ENCODE assay signal across 16 cellular contexts in genomic region chr18:13100942-13101658, GRCh38.
DNase-seq lines count a peak whose midpoint lies in the region; ATAC-seq and TF ChIP-seq lines count a peak whose summit lies in the region.
"Had no signal": no experiment of that assay in that cellular context is flagged by ENCODE, and none has a peak within 500 bp of the region (broad histone marks: within the 10 kb centered on the region; RNA-seq: fewer than 3 reads in every experiment).

No MANE protein-coding gene starts in this region.

- no peak for TF ChIP-seq EP300 in SK-N-SH (IDR thresholded peaks at IDR 0.05; ENCODE audit: borderline replicate concordance in 1 of 2, low read depth in 1 of 2, low read length in 1 of 2)

- H3K4me1 Mint-ChIP-seq in activated T-cell treated with anti-CD3 and anti-CD28 coated beads, Interleukin-2, amount 50 U/mL, for 24 hours (ENCODE audit: low read depth): no peaks in the 10 kb centered on the region
- H3K4me1 Mint-ChIP-seq in nephron progenitor cell: no peaks in the 10 kb centered on the region
- H3K4me1 Mint-ChIP-seq: CD8-positive, alpha-beta memory T cell; H9 had no signal

- H3K27ac ChIP-seq in heart left ventricle (no peak overlapping the region), right atrium auricular region (no peak overlapping the region), SK-N-SH (ENCODE audit: low read depth in 2 of 2, low read length in 1 of 2) (no peak overlapping the region)
- H3K27ac ChIP-seq: BLaER1 had no signal

- no peaks in the 10 kb centered on the region for H3K79me2 ChIP-seq in SK-N-SH (ENCODE audit: insufficient read depth)

- no peak overlapping the region for H3K4me3 Mint-ChIP-seq in activated T-cell treated with anti-CD3 and anti-CD28 coated beads, Interleukin-2, amount 50 U/mL, for 24 hours
- H3K4me3 Mint-ChIP-seq in nephron progenitor cell: no peak overlapping the region
- H3K4me3 Mint-ChIP-seq: CD8-positive, alpha-beta memory T cell; H9 had no signal

- WGBS in heart left ventricle, 4 donors: 79 to 85% (median 82%) methylated on average over 14 of the region's 14 CpGs
- 96% methylated on average over 14 of the region's 14 CpGs for WGBS in SK-N-SH (ENCODE audit: low lambda C conversion rate)

- no peaks in the 10 kb centered on the region for H3F3A ChIP-seq in SK-N-SH (replicated peaks; ENCODE audit: insufficient read depth)

- intact Hi-C loops in heart left ventricle (cut with DNase I): loop anchor here in 3 of 10 donors (10.0 kb wide), 2 partner anchors 96 to 524 kb away; no protein-coding TSS in a partner anchor

- H3K27me3 ChIP-seq in heart left ventricle: no peaks in the 10 kb centered on the region
- no peaks in the 10 kb centered on the region for H3K27me3 ChIP-seq in right atrium auricular region
- no peaks in the 10 kb centered on the region for H3K27me3 ChIP-seq in SK-N-SH (ENCODE audit: insufficient read depth)
- H3K27me3 ChIP-seq: BLaER1 had no signal

- H3K4me1 ChIP-seq in heart left ventricle (peaks cover 0 to 11% (median 0%) of the 10 kb centered on the region in 12 donors), right atrium auricular region (no peaks in the 10 kb centered on the region), SK-N-SH (ENCODE audit: control insufficient read depth in 1 of 2, insufficient read depth in 2 of 2, low read depth in 1 of 2, low read length in 1 of 2) (no peaks in the 10 kb centered on the region)
- H3K4me1 ChIP-seq: BLaER1, Caco-2 had no signal

- H3K9me2 ChIP-seq in SK-N-SH: no peaks in the 10 kb centered on the region

- H3K36me3 ChIP-seq in heart left ventricle (peaks cover 2 to 90% (median 82%) of the 10 kb centered on the region in 9 donors), right atrium auricular region (peaks cover 70% of the 10 kb centered on the region), SK-N-SH (replicated peaks in 1 of 2; ENCODE audit: control insufficient read depth in 1 of 2, insufficient read depth in 2 of 2, low read length in 1 of 2) (peaks cover 40 to 64% of the 10 kb centered on the region in 2 experiments)

- H3K9me3 ChIP-seq in heart left ventricle (no peaks in the 10 kb centered on the region), right atrium auricular region (no peaks in the 10 kb centered on the region), SK-N-SH (no peaks in the 10 kb centered on the region)
- H3K9me3 ChIP-seq: Caco-2 had no signal

- H3K4me2 ChIP-seq in SK-N-SH: no peak overlapping the region
- H3K4me2 ChIP-seq: BLaER1 had no signal

- no peak for TF ChIP-seq CTCF in heart left ventricle (IDR thresholded peaks at IDR 0.05)
- no peak for TF ChIP-seq CTCF in right atrium auricular region (IDR thresholded peaks at IDR 0.05)
- TF ChIP-seq CTCF in nephron progenitor cell (IDR thresholded peaks at IDR 0.05): no peak
- no peak for TF ChIP-seq CTCF in SK-N-SH (IDR thresholded peaks at IDR 0.05)

- H4K20me1 ChIP-seq in SK-N-SH (ENCODE audit: insufficient read depth): no peaks in the 10 kb centered on the region
- H4K20me1 ChIP-seq: BLaER1 had no signal

- H2AFZ ChIP-seq in SK-N-SH (ENCODE audit: low read depth): no peak overlapping the region

- H3K9me3 Mint-ChIP-seq in activated T-cell treated with anti-CD3 and anti-CD28 coated beads, Interleukin-2, amount 50 U/mL, for 24 hours: no peaks in the 10 kb centered on the region
- peaks cover 15% of the 10 kb centered on the region for H3K9me3 Mint-ChIP-seq in nephron progenitor cell
- H3K9me3 Mint-ChIP-seq: CD8-positive, alpha-beta memory T cell had no signal

- no peak for DNase-seq in activated T-cell treated with anti-CD3 and anti-CD28 coated beads, Interleukin-2, amount 50 U/mL, for 24 hours
- DNase-seq in activated T-cell treated with anti-CD3 and anti-CD28 coated beads for 4 hours (no peak), heart left ventricle (no peak), right atrium auricular region (ENCODE audit: low spot score) (no peak), nephron progenitor cell (no peak), SK-N-SH (no peak), UCSD-AML1 (lab: John Stamatoyannopoulos, UW; ENCODE audit: unreplicated experiment) (no peak)
- DNase-seq: 8988T; AML-193; Caco-2; CD8-positive, alpha-beta memory T cell; DND-41; GDM1; GOT3; H9 had no signal

- POLR2A ChIA-PET in SK-N-SH (lab: Yijun Ruan, JAX): no interaction called here

- H3K4me3 ChIP-seq in heart left ventricle (no peak overlapping the region), right atrium auricular region (no peak overlapping the region), SK-N-SH (ENCODE audit: low read depth in 2 of 2, low read length in 1 of 2) (no peak overlapping the region)
- H3K4me3 ChIP-seq: BLaER1 had no signal

- TF ChIP-seq POLR2A in heart left ventricle (IDR thresholded peaks at IDR 0.05): no peak

- H3K9ac ChIP-seq in SK-N-SH: no peak overlapping the region
- H3K9ac ChIP-seq: BLaER1 had no signal

- peak; percentile 50 to 85 (median 72) for ATAC-seq in heart left ventricle

- TF ChIP-seq RAD21 in SK-N-SH (IDR thresholded peaks at IDR 0.05; ENCODE audit: low read length): no peak

- CTCF ChIA-PET in SK-N-SH (lab: Yijun Ruan, JAX): interaction anchor here (0.6 to 1.4 kb wide), 4 partner anchors 10 to 528 kb away, joined by 3 to 4 read pairs (median 4); no protein-coding TSS in a partner anchor

- no peaks in the 10 kb centered on the region for H3K27me3 Mint-ChIP-seq in activated T-cell treated with anti-CD3 and anti-CD28 coated beads, Interleukin-2, amount 50 U/mL, for 24 hours
- no peaks in the 10 kb centered on the region for H3K27me3 Mint-ChIP-seq in nephron progenitor cell (ENCODE audit: low read depth, poor library complexity)
- H3K27me3 Mint-ChIP-seq: CD8-positive, alpha-beta memory T cell had no signal

- H3K27ac Mint-ChIP-seq in activated T-cell treated with anti-CD3 and anti-CD28 coated beads, Interleukin-2, amount 50 U/mL, for 24 hours: peak overlapping the region; percentile 12
- H3K27ac Mint-ChIP-seq in nephron progenitor cell: peak overlapping the region; percentile 98
- H3K27ac Mint-ChIP-seq: H9 had no signal

- peaks cover 93% of the 10 kb centered on the region for H3K36me3 Mint-ChIP-seq in activated T-cell treated with anti-CD3 and anti-CD28 coated beads, Interleukin-2, amount 50 U/mL, for 24 hours (ENCODE audit: low read depth)
- H3K36me3 Mint-ChIP-seq in nephron progenitor cell (ENCODE audit: low read depth): peaks cover 95% of the 10 kb centered on the region

TF ChIP-seq in SK-N-SH, 30 proteins besides CTCF, POLR2A, EP300 and RAD21:
- TF ChIP-seq TCF12 (IDR thresholded peaks at IDR 0.05) (no peak), GATA2 (CRISPR knock-in tag; IDR thresholded peaks at IDR 0.05) (no peak), MEF2A (IDR thresholded peaks at IDR 0.05; ENCODE audit: borderline replicate concordance, low read depth) (no peak), GABPA (IDR thresholded peaks at IDR 0.05; ENCODE audit: low read depth) (no peak), IRF3 (IDR thresholded peaks at IDR 0.05; ENCODE audit: low read depth, low read length) (no peak), YY1 (IDR thresholded peaks at IDR 0.05; ENCODE audit: low read depth) (no peak), TEAD4 (IDR thresholded peaks at IDR 0.05; ENCODE audit: borderline replicate concordance, insufficient read depth) (no peak), RXRA (IDR thresholded peaks at IDR 0.05; ENCODE audit: borderline replicate concordance, low read depth) (no peak)
